3 cellular contexts compared by ENCODE assay signal in the genomic region with DNA sequence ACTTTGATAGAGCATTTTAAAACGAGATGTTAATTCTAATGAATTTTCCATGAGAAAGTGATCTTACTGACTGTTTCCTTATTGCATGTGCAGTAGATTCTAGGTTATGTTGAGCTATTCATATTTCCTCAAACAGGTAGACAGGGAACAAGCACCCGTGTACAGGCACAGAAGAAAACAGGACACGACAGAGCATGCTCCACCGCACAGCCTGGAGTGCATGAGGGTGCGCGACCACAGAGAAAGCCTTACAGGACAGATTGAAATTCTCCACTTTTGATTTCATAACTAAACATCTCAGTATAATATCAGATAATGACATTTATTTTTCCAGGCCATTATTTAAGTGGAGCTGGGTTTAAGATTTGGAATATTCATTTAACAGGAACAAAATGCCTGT. TPM values are rescaled to one million over a fixed set of nuclear protein-coding genes. Genes with fewer than 3 reads are reported as not detected.
"Had no signal": no experiment of that assay in that cellular context is flagged by ENCODE, and none has a peak within 500 bp of the region (broad histone marks: within the 10 kb centered on the region; RNA-seq: fewer than 3 reads in every experiment).

No MANE protein-coding gene starts in this region.

RNA-seq across cellular contexts. Expression of gene TRIM77, which starts 41.9 kb away (rescaled TPM):
- polyA plus RNA-seq: stomach, thymus, urinary bladder had no signal
